7 cellular contexts compared by ENCODE assay signal in the genomic region with DNA sequence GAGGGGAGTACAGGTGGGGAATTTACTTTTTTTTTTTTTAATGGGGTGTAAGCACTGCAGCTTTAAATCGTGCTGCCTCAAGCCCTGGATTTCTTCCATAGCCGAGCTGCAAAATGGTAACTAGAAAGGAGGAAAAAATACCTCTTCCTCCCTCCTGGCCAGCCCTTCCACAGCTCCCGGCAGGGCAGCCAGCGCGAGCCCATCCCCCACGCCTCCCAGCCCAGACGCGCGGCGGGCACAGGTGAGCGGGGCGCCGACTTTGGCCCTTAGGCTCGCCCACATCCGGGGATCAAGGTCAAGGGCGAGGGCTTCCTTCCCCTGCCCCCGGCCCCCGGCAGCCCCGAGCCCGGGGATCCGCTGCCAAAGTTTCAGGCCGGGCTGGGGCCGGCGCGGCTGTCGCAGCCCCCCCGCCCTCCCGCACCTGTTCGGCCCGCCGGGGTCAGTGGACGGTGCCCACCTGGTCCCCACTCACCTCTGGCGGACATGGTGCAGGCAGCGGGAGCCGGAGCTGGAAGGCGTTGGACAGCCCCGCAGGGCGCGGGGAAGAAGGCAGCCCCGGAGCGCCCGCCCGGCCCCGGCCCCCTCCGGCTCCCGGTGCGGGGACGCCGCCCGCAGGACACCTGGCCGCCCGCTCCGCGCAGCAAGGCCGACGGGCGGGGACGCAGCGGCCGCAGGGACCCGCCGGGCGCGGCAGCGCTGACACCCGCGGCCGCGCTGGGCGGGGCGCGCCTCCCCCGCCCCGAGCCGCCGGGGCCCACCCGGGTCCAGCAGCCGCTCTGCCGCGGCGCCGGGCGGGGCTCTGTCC.
A peak's percentile ranks its signal among the peaks of the same experiment; 100 is the strongest.
DNase-seq lines count a peak whose midpoint lies in the region; ATAC-seq and TF ChIP-seq lines count a peak whose summit lies in the region.

No MANE protein-coding gene starts in this region.

- peak; percentile 60 for ATAC-seq in central memory CD8-positive, alpha-beta T cell (replicated peaks; ENCODE audit: extremely low read depth, poor library complexity, severe bottlenecking)

- no peak overlapping the region for H3K27ac Mint-ChIP-seq in central memory CD8-positive, alpha-beta T cell (ENCODE audit: low read depth)

- H3K36me3 Mint-ChIP-seq in central memory CD8-positive, alpha-beta T cell (ENCODE audit: insufficient read depth): peaks cover 1% of the 10 kb centered on the region

- no peaks in the 10 kb centered on the region for H3K36me3 ChIP-seq in stomach smooth muscle (ENCODE audit: control insufficient read depth in 2 of 2, insufficient read depth in 2 of 2, low read length in 2 of 2)

- DNase-seq in GM13977 (ENCODE audit: low spot score) (peak; percentile 53), NCI-H510A treated with DMSO at 0.1 percent for 48 hours (lab: John Stamatoyannopoulos, UW) (peak; percentile 52), left kidney (ENCODE audit: low read depth, low spot score) (peak; percentile 68), pons (ENCODE audit: low spot score) (no peak), SHP77 treated with DMSO at 0.1 percent for 48 hours (lab: John Stamatoyannopoulos, UW) (no peak)
- no peak for DNase-seq in central memory CD8-positive, alpha-beta T cell (ENCODE audit: low spot score in 2 of 2)

- peak overlapping the region; percentile 56 to 68 for H3K4me3 ChIP-seq in stomach smooth muscle (ENCODE audit: low read length in 2 of 2)

- H3K9ac ChIP-seq in stomach smooth muscle (ENCODE audit: low read length in 2 of 2): no peak overlapping the region

- peak overlapping the region; percentile 63 for H3K4me3 Mint-ChIP-seq in central memory CD8-positive, alpha-beta T cell

- no peaks in the 10 kb centered on the region for H3K9me3 Mint-ChIP-seq in central memory CD8-positive, alpha-beta T cell

- peaks cover 9% of the 10 kb centered on the region for H3K27me3 Mint-ChIP-seq in central memory CD8-positive, alpha-beta T cell

- no peak for TF ChIP-seq CTCF in GM13977 (IDR thresholded peaks at IDR 0.05; ENCODE audit: extremely low read depth, insufficient read depth, missing control alignments)

- no peaks in the 10 kb centered on the region for H3K9me3 ChIP-seq in stomach smooth muscle (ENCODE audit: control insufficient read depth in 2 of 2, low read length in 2 of 2)

- H3K27me3 ChIP-seq in stomach smooth muscle (ENCODE audit: control insufficient read depth in 1 of 2, insufficient read depth in 2 of 2, low read length in 2 of 2): peaks cover 8 to 16% of the 10 kb centered on the region in 2 donors

- H3K4me1 Mint-ChIP-seq in central memory CD8-positive, alpha-beta T cell: peaks cover 14% of the 10 kb centered on the region

- peaks cover 8% of the 10 kb centered on the region for H3K4me1 ChIP-seq in stomach smooth muscle (ENCODE audit: control insufficient read depth, insufficient read depth, low read length)

- no peak overlapping the region for H3K27ac ChIP-seq in stomach smooth muscle (ENCODE audit: low read length)

- in situ Hi-C loops in GM13977 (cut with MboI; ENCODE audit: low pct_unique_long_range_greater_than_20kb, low sequenced_read_pairs, unreplicated experiment): no loop called here

Comparison
In these comparisons a context has a peak if more than half of its experiments do, and no peak if none do; other contexts are left out.
1. DNase-seq: peak in GM13977 (single experiment), NCI-H510A treated with DMSO at 0.1 percent for 48 hours (single experiment) and left kidney (single experiment); none in central memory CD8-positive, alpha-beta T cell (0 of 2), pons (single experiment) and SHP77 treated with DMSO at 0.1 percent for 48 hours (single experiment).